In the genomic region with DNA sequence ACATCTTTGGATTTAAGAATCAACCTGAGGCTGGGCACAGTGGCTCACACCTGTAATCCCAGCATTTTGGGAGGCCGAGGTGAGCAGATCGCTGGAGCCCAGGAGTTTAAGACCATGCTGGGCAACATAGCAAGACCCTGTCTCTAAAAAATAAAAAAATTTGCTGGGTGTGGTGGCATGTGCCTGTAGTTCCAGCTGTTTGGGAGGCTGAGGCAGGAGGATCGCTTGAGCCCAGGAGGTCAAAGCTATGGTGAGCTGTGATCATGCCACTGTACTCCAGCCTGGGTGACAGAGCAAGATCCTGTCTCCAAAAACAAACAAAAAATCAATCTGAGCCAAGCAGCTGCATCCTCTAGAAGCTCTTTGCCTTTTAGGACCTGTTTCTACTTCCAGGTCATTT, we compare ENCODE assay signal across 24 cellular contexts. TPM values are rescaled to one million over a fixed set of nuclear protein-coding genes. Genes with fewer than 3 reads are reported as not detected.
"Had no signal": no experiment of that assay in that cellular context is flagged by ENCODE, and none has a peak within 500 bp of the region (broad histone marks: within the 10 kb centered on the region; RNA-seq: fewer than 3 reads in every experiment).

No MANE protein-coding gene starts in this region.

RNA-seq across cellular contexts. Expression of gene PPY, which starts 2.8 kb away (rescaled TPM):
- total RNA-seq: chondrocyte, endothelial cell of umbilical vein, epithelial cell of proximal tubule, esophagus muscularis mucosa, fibroblast of lung, foreskin keratinocyte, gastroesophageal sphincter, heart left ventricle, hepatocyte, kidney epithelial cell, left cardiac atrium, left lung, lower leg skin, lung microvascular endothelial cell, mesothelial cell of epicardium, osteoblast, prostate gland, right atrium auricular region, sciatic nerve, smooth muscle cell, thoracic aorta, tibial nerve, upper lobe of right lung, uterus had no signal
- polyA plus RNA-seq: endothelial cell of umbilical vein, fibroblast of lung, foreskin keratinocyte, heart left ventricle, hepatocyte, smooth muscle cell had no signal

RNA-seq across cellular contexts. Expression of gene PYY, which starts 14.3 kb away (rescaled TPM):
- total RNA-seq: chondrocyte, endothelial cell of umbilical vein, epithelial cell of proximal tubule, esophagus muscularis mucosa, foreskin keratinocyte, gastroesophageal sphincter, heart left ventricle, hepatocyte, kidney epithelial cell, left cardiac atrium, left lung, lower leg skin, lung microvascular endothelial cell, mesothelial cell of epicardium, osteoblast, prostate gland, right atrium auricular region, sciatic nerve, smooth muscle cell, thoracic aorta, upper lobe of right lung, uterus had no signal
- polyA plus RNA-seq: endothelial cell of umbilical vein, fibroblast of lung, heart left ventricle, smooth muscle cell had no signal
